In the genomic region with DNA sequence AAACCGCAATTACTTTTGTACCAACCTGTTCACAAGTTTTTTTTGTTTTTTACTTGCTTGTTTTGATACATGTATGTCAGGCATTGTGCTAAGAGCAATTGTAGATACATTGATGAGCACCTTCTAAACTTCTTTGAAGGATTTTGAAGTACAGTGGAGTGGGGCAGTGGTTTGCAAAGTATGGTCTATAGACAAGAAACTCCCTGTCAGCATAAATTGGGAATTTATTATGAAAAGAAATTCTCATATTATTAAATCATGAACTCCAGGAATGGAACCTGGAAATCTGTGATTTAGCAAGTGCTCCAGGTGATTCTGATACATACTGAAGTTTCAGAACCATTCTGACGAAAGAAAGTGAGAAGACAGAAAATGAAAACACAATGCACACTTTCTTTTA, we compare ENCODE assay signal across 27 cellular contexts.
"Had no signal": no experiment of that assay in that cellular context is flagged by ENCODE, and none has a peak within 500 bp of the region (broad histone marks: within the 10 kb centered on the region; RNA-seq: fewer than 3 reads in every experiment).

No MANE protein-coding gene starts in this region.

- ATAC-seq: stimulated activated effector memory CD8-positive, alpha-beta T cell treated with anti-CD3 and anti-CD28 coated beads, Interleukin-12 subunit alpha, Interleukin-12 subunit beta, amount 100 ng/mL, for 72 hours; stimulated activated memory B cell treated with anti-CD40 and anti-IgM and Interleukin-4, amounts not matched to agents 10 μg/mL and 1 μg/mL and 100 μg/mL, for 72 hours; stimulated activated naive B cell treated with anti-CD40 and anti-IgM and Interleukin-4, amounts not matched to agents 10 μg/mL and 1 μg/mL and 100 μg/mL, for 72 hours; stimulated activated naive CD8-positive, alpha-beta T cell treated with anti-CD3 and anti-CD28 coated beads, Interleukin-15, amount 100 ng/mL, for 72 hours; stimulated activated naive CD8-positive, alpha-beta T cell treated with anti-CD3 and anti-CD28 coated beads, Interleukin-15, Interleukin-2, amounts not matched to agents 100 U/mL and 50 U/mL, for 24 hours; upper lobe of right lung had no signal

- FAIRE-seq: urothelium cell line had no signal

- H3K36me3 ChIP-seq: stomach, suprapubic skin, thoracic aorta, thyroid gland, tibial artery, tibial nerve, transverse colon, upper lobe of left lung, upper lobe of right lung, uterus, vagina had no signal

- H3K9me3 ChIP-seq: stomach, suprapubic skin, testis, thoracic aorta, thyroid gland, tibial artery, tibial nerve, transverse colon, upper lobe of left lung, upper lobe of right lung, uterus, vagina had no signal

- DNase-seq: stimulated activated CD4-positive, alpha-beta T cell treated with anti-CD3 and anti-CD28 coated beads, Interleukin-2, amount 100 ng/mL, for 48 hours; stimulated activated CD4-positive, alpha-beta T cell treated with anti-CD3 and anti-CD28 coated beads, Interleukin-4, amount 100 ng/mL, for 1 hour; stimulated activated CD4-positive, alpha-beta T cell treated with anti-CD3 and anti-CD28 coated beads, Interleukin-4, amount 100 ng/mL, for 24 hours; stimulated activated CD4-positive, alpha-beta T cell treated with anti-CD3 and anti-CD28 coated beads, Interleukin-4, amount 100 ng/mL, for 4 hours; stimulated activated CD8-positive, alpha-beta memory T cell treated with anti-CD3 and anti-CD28 coated beads, Interleukin-4, amount 100 ng/mL, for 48 hours; stimulated activated naive B cell treated with anti-CD40 and anti-IgM and Interleukin-4, amounts not matched to agents 10 μg/mL and 1 μg/mL and 100 μg/mL, for 72 hours; stimulated activated naive CD4-positive, alpha-beta T cell; stimulated activated naive CD4-positive, alpha-beta T cell treated with Interleukin-2 at 50 U/mL for 16 hours; stimulated activated naive CD8-positive, alpha-beta T cell treated with anti-CD3 and anti-CD28 coated beads, Interleukin-15, amount 100 ng/mL, for 72 hours; stimulated activated naive CD8-positive, alpha-beta T cell treated with anti-CD3 and anti-CD28 coated beads, Interleukin-15, Interleukin-2, amounts not matched to agents 100 U/mL and 50 U/mL, for 24 hours; stomach; substantia nigra; testis; thyroid gland; tibial artery; transverse colon; trophoblast cell; upper lobe of left lung; upper lobe of right lung; uterus had no signal

- H3K4me1 ChIP-seq: stomach, suprapubic skin, testis, thyroid gland, tibial artery, tibial nerve, transverse colon, upper lobe of left lung, upper lobe of right lung, uterus, vagina had no signal

- H3K27ac ChIP-seq: stomach, suprapubic skin, testis, thoracic aorta, thyroid gland, tibial artery, tibial nerve, transverse colon, upper lobe of left lung, upper lobe of right lung, uterus, vagina had no signal

- H3K4me3 ChIP-seq: stomach, suprapubic skin, testis, thoracic aorta, thyroid gland, tibial artery, tibial nerve, transverse colon, upper lobe of left lung, upper lobe of right lung, uterus, vagina had no signal

- H3K27me3 ChIP-seq: stomach, suprapubic skin, testis, thyroid gland, tibial artery, tibial nerve, transverse colon, upper lobe of left lung, upper lobe of right lung, uterus, vagina had no signal
